Comparison of ENCODE assay signal across 8 cellular contexts in genomic region chr3:39208463-39209055, GRCh38. TPM values are rescaled to one million over a fixed set of nuclear protein-coding genes. Genes with fewer than 3 reads are reported as not detected.
DNase-seq lines count a peak whose midpoint lies in the region; ATAC-seq and TF ChIP-seq lines count a peak whose summit lies in the region.

No MANE protein-coding gene starts in this region.

- TF ChIP-seq CTCF in KMS-11 (conservative IDR thresholded peaks at IDR 0.05; ENCODE audit: low read depth, low read length) (peak; percentile 57), VCaP (conservative IDR thresholded peaks at IDR 0.05) (peak; percentile 89), fibroblast of villous mesenchyme (IDR thresholded peaks at IDR 0.05; ENCODE audit: insufficient read depth, low read depth, low read length) (peak; percentile 75), neural cell (IDR thresholded peaks at IDR 0.05; ENCODE audit: poor library complexity, severe bottlenecking) (peak; percentile 36)

- H4K20me1 ChIP-seq in KMS-11 (ENCODE audit: insufficient read depth), result no peaks in the 10 kb centered on the region
- no peaks in the 10 kb centered on the region for H4K20me1 ChIP-seq in neural cell (ENCODE audit: insufficient read depth)

- H3K36me3 ChIP-seq in KMS-11 (ENCODE audit: insufficient read depth), result no peaks in the 10 kb centered on the region
- H3K36me3 ChIP-seq in neural cell (ENCODE audit: insufficient read depth, low read length), result no peaks in the 10 kb centered on the region

- H3K27ac ChIP-seq in KMS-11 (peak overlapping the region; percentile 55), VCaP (no peak overlapping the region), neural cell (ENCODE audit: low read length) (no peak overlapping the region)

- H3F3A ChIP-seq in neural cell (ENCODE audit: insufficient read depth, low read length, poor library complexity, severe bottlenecking), result no peaks in the 10 kb centered on the region

- no peak for ATAC-seq in GM19463 (IDR thresholded peaks at IDR 0.05; ENCODE audit: unreplicated experiment)

- H3K4me2 ChIP-seq in KMS-11, result peak overlapping the region; percentile 20; the same call in 1 of the 2 replicates
- no peak overlapping the region for H3K4me2 ChIP-seq in neural cell (ENCODE audit: low read length)

- TF ChIP-seq RAD21 in neural cell (conservative IDR thresholded peaks at IDR 0.05), result no peak

- TF ChIP-seq EP300 in neural cell (conservative IDR thresholded peaks at IDR 0.05; ENCODE audit: poor library complexity, severe bottlenecking), result no peak

- H3K9me3 ChIP-seq in neural cell (ENCODE audit: low read length), result no peaks in the 10 kb centered on the region

- DNase-seq in activated gamma-delta T cell treated with Interleukin-2 at 50 U/mL for 16 hours (peak; percentile 26), activated gamma-delta T cell (lab: John Stamatoyannopoulos, UW) (no peak), fibroblast of villous mesenchyme (ENCODE audit: low read depth) (peak; percentile 56), HK-2 (ENCODE audit: unreplicated experiment) (no peak)

- peak overlapping the region; percentile 19; the same call in 1 of the 2 replicates for H2AFZ ChIP-seq in KMS-11 (ENCODE audit: low read depth)
- no peak overlapping the region for H2AFZ ChIP-seq in neural cell (ENCODE audit: low read depth, low read length)

- no peaks in the 10 kb centered on the region for H3K79me2 ChIP-seq in KMS-11 (ENCODE audit: insufficient read depth, low read depth)
- H3K79me2 ChIP-seq in neural cell (replicated peaks; ENCODE audit: insufficient read depth, low read length), result no peaks in the 10 kb centered on the region

- H3K27me3 ChIP-seq in KMS-11 (ENCODE audit: insufficient read depth, low read depth) (no peaks in the 10 kb centered on the region), neural cell (ENCODE audit: insufficient read depth, low read depth, low read length) (no peaks in the 10 kb centered on the region)

- peaks cover 49% of the 10 kb centered on the region for H3K4me1 ChIP-seq in KMS-11 (ENCODE audit: low read depth, poor library complexity, severe bottlenecking)

- no peaks in the 10 kb centered on the region for H3K9me2 ChIP-seq in neural cell (ENCODE audit: insufficient read depth, low read length)

- no peak overlapping the region for H3K9ac ChIP-seq in KMS-11
- no peak overlapping the region for H3K9ac ChIP-seq in neural cell (ENCODE audit: low read length)

- no peak overlapping the region for H3K4me3 ChIP-seq in KMS-11 (IDR thresholded peaks at IDR 0.05; ENCODE audit: insufficient read depth, low read depth, low read length)
- H3K4me3 ChIP-seq in fibroblast of villous mesenchyme (ENCODE audit: low read depth, low read length), result no peak overlapping the region
- H3K4me3 ChIP-seq in neural cell (ENCODE audit: low read length), result no peak overlapping the region

TF ChIP-seq in neural cell, 6 proteins besides CTCF, POLR2A, EP300 and RAD21:
- TF ChIP-seq REST (IDR thresholded peaks at IDR 0.05; ENCODE audit: borderline replicate concordance) (no peak), POLR2AphosphoS5 (IDR thresholded peaks at IDR 0.05) (no peak), MXI1 (conservative IDR thresholded peaks at IDR 0.05; ENCODE audit: poor library complexity, severe bottlenecking) (no peak), SMC3 (conservative IDR thresholded peaks at IDR 0.05; ENCODE audit: poor library complexity) (no peak), TAF1 (IDR thresholded peaks at IDR 0.05; ENCODE audit: low read depth) (no peak), EZH2 (IDR thresholded peaks at IDR 0.05; ENCODE audit: borderline replicate concordance, insufficient read depth, low read length, poor library complexity, severe bottlenecking) (no peak)
TF ChIP-seq in neural cell: peak in this region for 0.

RNA-seq across cellular contexts. Expression of gene XIRP1, which starts 16.2 kb away (rescaled TPM):
- under 0.01 TPM in 1 of 2 replicates, not detected in the other for total RNA-seq in fibroblast of villous mesenchyme
- polyA plus RNA-seq in neural cell, result not detected in 2 replicates
- polyA minus RNA-seq in neural cell, result not detected in 2 replicates

RNA-seq across cellular contexts. Expression of gene CSRNP1, which starts 55.2 kb away (rescaled TPM):
- total RNA-seq in fibroblast of villous mesenchyme, result 16.8 and 20.7 TPM in 2 replicates
- 0.09 and 0.22 TPM in 2 replicates for polyA plus RNA-seq in neural cell
- 0.69 and 0.73 TPM in 2 replicates for polyA minus RNA-seq in neural cell

Comparison
In these comparisons a context has a peak if more than half of its experiments do, and no peak if none do; other contexts are left out.
1. DNase-seq: peak in activated gamma-delta T cell treated with Interleukin-2 at 50 U/mL for 16 hours (single experiment) and fibroblast of villous mesenchyme (single experiment); none in activated gamma-delta T cell (single experiment) and HK-2 (single experiment).
2. CTCF ChIP-seq: peak in every context shown above with its lines; median percentile 89 in VCaP; 75 in fibroblast of villous mesenchyme; 57 in KMS-11; 36 in neural cell.